ENCODE assay signal across 27 cellular contexts in genomic region chr11:2767071-2767470, GRCh38.
"Had no signal": no experiment of that assay in that cellular context is flagged by ENCODE, and none has a peak within 500 bp of the region (broad histone marks: within the 10 kb centered on the region; RNA-seq: fewer than 3 reads in every experiment).

No MANE protein-coding gene starts in this region.

- H3K27me3 Mint-ChIP-seq: stimulated activated naive CD8-positive, alpha-beta T cell treated with anti-CD3 and anti-CD28 coated beads, Interleukin-15, Interleukin-2, amounts not matched to agents 100 ng/mL and 50 ng/mL, for 24 hours had no signal

- H3K27ac Mint-ChIP-seq: natural killer cell; progenitor cell of endocrine pancreas; stimulated activated effector memory CD8-positive, alpha-beta T cell treated with anti-CD3 and anti-CD28 coated beads, Interleukin-12 subunit alpha, Interleukin-12 subunit beta, amount 100 ng/mL, for 72 hours; stimulated activated naive B cell treated with anti-CD40 and anti-IgM and Interleukin-4, amounts not matched to agents 10 μg/mL and 1 μg/mL and 100 μg/mL, for 72 hours; stimulated activated naive CD8-positive, alpha-beta T cell treated with anti-CD3 and anti-CD28 coated beads, Interleukin-15, Interleukin-2, amounts not matched to agents 100 ng/mL and 50 ng/mL, for 24 hours; type B pancreatic cell had no signal

- ATAC-seq: naive thymus-derived CD4-positive, alpha-beta T cell; natural killer cell; psoas muscle; right cardiac atrium; sciatic nerve; stimulated activated effector memory CD8-positive, alpha-beta T cell treated with anti-CD3 and anti-CD28 coated beads, Interleukin-12 subunit alpha, Interleukin-12 subunit beta, amount 100 ng/mL, for 72 hours; stimulated activated naive B cell treated with anti-CD40 and anti-IgM and Interleukin-4, amounts not matched to agents 10 μg/mL and 1 μg/mL and 100 μg/mL, for 72 hours; upper lobe of right lung had no signal

- H3K36me3 ChIP-seq: neural progenitor cell, ovary, suprapubic skin, tibial artery, transverse colon, upper lobe of right lung, uterus had no signal

- H3K27ac ChIP-seq: neural progenitor cell, ovary, parathyroid adenoma, psoas muscle, skin epidermis, suprapubic skin, testis, tibial artery, transverse colon, upper lobe of right lung, uterus had no signal

- H3K4me3 Mint-ChIP-seq: naive thymus-derived CD4-positive, alpha-beta T cell; natural killer cell; nephron; neural progenitor cell; stimulated activated effector memory CD8-positive, alpha-beta T cell treated with anti-CD3 and anti-CD28 coated beads, Interleukin-12 subunit alpha, Interleukin-12 subunit beta, amount 100 ng/mL, for 72 hours; stimulated activated naive B cell treated with anti-CD40 and anti-IgM and Interleukin-4, amounts not matched to agents 10 μg/mL and 1 μg/mL and 100 μg/mL, for 72 hours; stimulated activated naive CD8-positive, alpha-beta T cell treated with anti-CD3 and anti-CD28 coated beads, Interleukin-15, Interleukin-2, amounts not matched to agents 100 ng/mL and 50 ng/mL, for 24 hours; type B pancreatic cell had no signal

- H3K9me3 Mint-ChIP-seq: natural killer cell; neural progenitor cell; stimulated activated effector memory CD8-positive, alpha-beta T cell treated with anti-CD3 and anti-CD28 coated beads, Interleukin-12 subunit alpha, Interleukin-12 subunit beta, amount 100 ng/mL, for 72 hours; stimulated activated naive CD8-positive, alpha-beta T cell treated with anti-CD3 and anti-CD28 coated beads, Interleukin-15, Interleukin-2, amounts not matched to agents 100 ng/mL and 50 ng/mL, for 24 hours had no signal

- H3K27me3 ChIP-seq: ovary, suprapubic skin, testis, transverse colon, upper lobe of right lung, uterus had no signal

- H3K36me3 Mint-ChIP-seq: natural killer cell; neural progenitor cell; stimulated activated effector memory CD8-positive, alpha-beta T cell treated with anti-CD3 and anti-CD28 coated beads, Interleukin-12 subunit alpha, Interleukin-12 subunit beta, amount 100 ng/mL, for 72 hours; type B pancreatic cell had no signal

- H3K4me1 ChIP-seq: neural progenitor cell, psoas muscle, testis, tibial artery, transverse colon, upper lobe of right lung, uterus had no signal

- H3K4me1 Mint-ChIP-seq: natural killer cell had no signal

- H3K9me3 ChIP-seq: ovary, psoas muscle, suprapubic skin, testis, tibial artery, transverse colon, upper lobe of right lung, uterus had no signal

- DNase-seq: occipital lobe; ovary; psoas muscle; right cardiac atrium; stimulated activated CD4-positive, alpha-beta T cell treated with anti-CD3 and anti-CD28 coated beads, Interleukin-15, amount 100 ng/mL, for 24 hours; stimulated activated CD4-positive, alpha-beta T cell treated with anti-CD3 and anti-CD28 coated beads, Interleukin-2, amount 100 ng/mL, for 48 hours; stimulated activated naive B cell treated with anti-CD40 and anti-IgM and Interleukin-4, amounts not matched to agents 10 μg/mL and 1 μg/mL and 100 μg/mL, for 72 hours; stimulated activated naive CD4-positive, alpha-beta T cell treated with Interleukin-2 at 50 U/mL for 16 hours; substantia nigra; testis; tibial artery; transverse colon; upper lobe of right lung; uterus had no signal

- H3K4me3 ChIP-seq: neural progenitor cell, ovary, psoas muscle, skin epidermis, smooth muscle cell, suprapubic skin, testis, tibial artery, transverse colon, upper lobe of right lung, uterus had no signal

- H3K9ac ChIP-seq: neural progenitor cell, parathyroid adenoma had no signal
